ENCODE assay signal across 18 cellular contexts in the genomic region with DNA sequence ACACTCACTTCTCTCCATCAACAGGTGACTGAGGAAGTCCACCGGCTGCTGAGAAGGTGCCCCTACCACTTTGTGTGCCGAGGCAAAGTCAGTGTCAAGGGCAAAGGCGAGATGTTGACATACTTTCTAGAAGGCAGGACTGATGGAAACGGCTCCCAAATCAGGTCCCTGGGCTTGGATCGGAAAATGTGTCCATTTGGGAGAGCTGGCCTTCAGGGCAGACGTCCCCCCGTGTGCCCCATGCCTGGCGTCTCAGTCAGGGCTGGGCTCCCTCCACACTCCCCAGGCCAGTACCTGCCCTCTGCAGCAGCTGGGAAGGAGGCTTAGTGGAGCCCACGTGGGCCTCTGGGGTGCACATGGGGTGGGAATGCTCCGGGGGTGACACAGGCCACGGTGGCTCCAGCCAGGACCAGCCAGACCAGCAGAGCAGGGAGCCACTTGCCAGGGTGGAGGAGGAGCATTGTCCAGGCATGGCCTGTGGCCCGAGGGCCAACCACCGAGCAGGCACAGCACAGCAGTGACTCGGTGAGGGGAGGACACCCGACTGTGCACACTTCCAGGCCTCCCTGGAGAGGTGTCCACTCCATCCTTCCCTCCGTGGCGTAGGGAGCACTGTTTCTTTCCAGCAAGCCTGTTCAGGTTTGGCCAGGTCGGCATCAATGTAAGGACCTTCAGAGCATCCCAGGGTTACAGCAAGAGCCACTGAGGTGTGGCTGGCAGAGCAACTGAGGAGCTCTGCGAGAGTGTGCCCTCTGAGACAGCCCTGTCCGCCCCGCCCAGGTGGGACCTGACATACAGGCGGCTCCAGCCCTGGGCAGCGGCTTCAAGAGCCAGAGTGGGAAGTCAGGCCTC.
"Had no signal": no experiment of that assay in that cellular context is flagged by ENCODE, and none has a peak within 500 bp of the region (broad histone marks: within the 10 kb centered on the region; RNA-seq: fewer than 3 reads in every experiment).

No MANE protein-coding gene starts in this region.

- H3K36me3 ChIP-seq: left lung, pancreas, sigmoid colon, tibial artery had no signal

- H3K27ac Mint-ChIP-seq: activated B cell treated with CpG ODN at 0.5 μM for 24 hours; activated naive CD4-positive, alpha-beta T cell treated with anti-CD3 and anti-CD28 coated beads, Interleukin-2, amount 50 U/mL, for 72 hours; memory B cell; naive thymus-derived CD4-positive, alpha-beta T cell; stimulated activated naive B cell treated with anti-CD40 and anti-IgM and Interleukin-4, amounts not matched to agents 10 μg/mL and 1 μg/mL and 100 μg/mL, for 72 hours had no signal

- H3K4me3 ChIP-seq: left lung, mucosa of descending colon, pancreas, sigmoid colon, tibial artery had no signal

- FAIRE-seq: colon, keratinocyte, pancreas, TTC549 had no signal

- H3K36me3 Mint-ChIP-seq: activated naive CD4-positive, alpha-beta T cell treated with anti-CD3 and anti-CD28 coated beads, Interleukin-2, amount 50 U/mL, for 72 hours; memory B cell; naive thymus-derived CD4-positive, alpha-beta T cell; stimulated activated naive B cell treated with anti-CD40 and anti-IgM and Interleukin-4, amounts not matched to agents 10 μg/mL and 1 μg/mL and 100 μg/mL, for 72 hours had no signal

- H3K9me3 Mint-ChIP-seq: activated B cell treated with CpG ODN at 0.5 μM for 24 hours; activated naive CD4-positive, alpha-beta T cell treated with anti-CD3 and anti-CD28 coated beads, Interleukin-2, amount 50 U/mL, for 72 hours; memory B cell; naive thymus-derived CD4-positive, alpha-beta T cell; stimulated activated naive B cell treated with anti-CD40 and anti-IgM and Interleukin-4, amounts not matched to agents 10 μg/mL and 1 μg/mL and 100 μg/mL, for 72 hours had no signal

- H3K27ac ChIP-seq: left lung, pancreas, sigmoid colon, tibial artery had no signal

- H3K9me3 ChIP-seq: left lung, mucosa of descending colon, pancreas, sigmoid colon, tibial artery had no signal

- H3K27me3 Mint-ChIP-seq: activated B cell treated with CpG ODN at 0.5 μM for 24 hours had no signal

- DNase-seq: activated B cell treated with CpG ODN at 0.5 μM for 24 hours; activated effector memory CD4-positive, alpha-beta T cell treated with anti-CD3 and anti-CD28 coated beads, Interleukin-2, amount 50 U/mL, for 16 hours; amniotic stem cell; hippocampal formation; mucosa of descending colon; naive thymus-derived CD4-positive, alpha-beta T cell; sigmoid colon; stimulated activated CD4-positive, alpha-beta T cell treated with anti-CD3 and anti-CD28 coated beads, Interleukin-2, amount 100 ng/mL, for 48 hours; stimulated activated naive B cell treated with anti-CD40 and anti-IgM and Interleukin-4, amounts not matched to agents 10 μg/mL and 1 μg/mL and 100 μg/mL, for 72 hours had no signal

- ATAC-seq: esophagus mucosa; left lung; mucosa of descending colon; naive thymus-derived CD4-positive, alpha-beta T cell; pancreas; stimulated activated naive B cell treated with anti-CD40 and anti-IgM and Interleukin-4, amounts not matched to agents 10 μg/mL and 1 μg/mL and 100 μg/mL, for 72 hours had no signal

- H3K27me3 ChIP-seq: left lung, pancreas had no signal

- H3K4me3 Mint-ChIP-seq: activated B cell treated with CpG ODN at 0.5 μM for 24 hours; memory B cell; naive thymus-derived CD4-positive, alpha-beta T cell; stimulated activated naive B cell treated with anti-CD40 and anti-IgM and Interleukin-4, amounts not matched to agents 10 μg/mL and 1 μg/mL and 100 μg/mL, for 72 hours had no signal

- H3K4me1 ChIP-seq: left lung, pancreas, sigmoid colon, tibial artery had no signal

- H3K4me1 Mint-ChIP-seq: activated B cell treated with CpG ODN at 0.5 μM for 24 hours; memory B cell; stimulated activated naive B cell treated with anti-CD40 and anti-IgM and Interleukin-4, amounts not matched to agents 10 μg/mL and 1 μg/mL and 100 μg/mL, for 72 hours had no signal
